In genomic region chr10:30818010-30818660, GRCh38 we compare ENCODE assay signal across 10 cellular contexts.
DNase-seq lines count a peak whose midpoint lies in the region; TF ChIP-seq lines count a peak whose summit lies in the region.
"Had no signal": no experiment of that assay in that cellular context is flagged by ENCODE, and none has a peak within 500 bp of the region (broad histone marks: within the 10 kb centered on the region; RNA-seq: fewer than 3 reads in every experiment).

No MANE protein-coding gene starts in this region.

- H3K27ac Mint-ChIP-seq in neural progenitor cell: peak overlapping the region; percentile 63
- H3K27ac Mint-ChIP-seq: activated naive CD8-positive, alpha-beta T cell had no signal

- H3K9ac ChIP-seq in neural progenitor cell (no peak overlapping the region), mesendoderm (ENCODE audit: low read length) (no peak overlapping the region)

- H3K9me3 ChIP-seq in neural progenitor cell (ENCODE audit: low read depth): no peaks in the 10 kb centered on the region

- H3K18ac ChIP-seq in mesendoderm (ENCODE audit: low read length): no peak overlapping the region

- H3K4me3 ChIP-seq in NB4 (ENCODE audit: low read depth, low read length) (no peak overlapping the region), fibroblast of the aortic adventitia (ENCODE audit: low read depth, low read length) (peak overlapping the region; percentile 67), neural progenitor cell (no peak overlapping the region), mesendoderm (ENCODE audit: low read length) (no peak overlapping the region)

- H2AK5ac ChIP-seq in mesendoderm (ENCODE audit: low read length): no peak overlapping the region

- no peak overlapping the region for H2BK5ac ChIP-seq in mesendoderm (ENCODE audit: low read length)

- H3K27me3 ChIP-seq in neural progenitor cell (no peaks in the 10 kb centered on the region), mesendoderm (ENCODE audit: insufficient read depth, low read length, poor library complexity) (no peaks in the 10 kb centered on the region)

- H2BK15ac ChIP-seq in mesendoderm (replicated peaks; ENCODE audit: low read depth): no peak overlapping the region

- H3K9me3 Mint-ChIP-seq in neural progenitor cell: no peaks in the 10 kb centered on the region

- no peak for TF ChIP-seq POLR2A in NB4 (IDR thresholded peaks at IDR 0.05; ENCODE audit: extremely low read depth, insufficient read length)

- no peak overlapping the region for H3K56ac ChIP-seq in mesendoderm (ENCODE audit: low read length)

- H3K27ac ChIP-seq in neural progenitor cell: no peak overlapping the region
- no peak overlapping the region for H3K27ac ChIP-seq in mesendoderm (ENCODE audit: low read depth, low read length)

- H4K20me1 ChIP-seq in neural progenitor cell (ENCODE audit: low read depth): no peaks in the 10 kb centered on the region

- TF ChIP-seq CTCF in NB4 (IDR thresholded peaks at IDR 0.05; ENCODE audit: low read depth, low read length): no peak
- TF ChIP-seq CTCF in fibroblast of the aortic adventitia (IDR thresholded peaks at IDR 0.05; ENCODE audit: insufficient read depth, low read length): no peak
- no peak for TF ChIP-seq CTCF in neural progenitor cell (IDR thresholded peaks at IDR 0.05)

- H3K4me1 ChIP-seq in neural progenitor cell (peaks cover 8% of the 10 kb centered on the region), mesendoderm (ENCODE audit: control insufficient read depth, low read depth, low read length) (no peaks in the 10 kb centered on the region)

- WGBS in mesendoderm (ENCODE audit: extremely low coverage, insufficient coverage, low lambda C conversion rate): no CpG with 5 or more reads among the region's 12 CpGs

- H3F3A ChIP-seq in neural progenitor cell (ENCODE audit: low read depth): peaks cover 5% of the 10 kb centered on the region

- H3K27me3 Mint-ChIP-seq in neural progenitor cell (ENCODE audit: insufficient read depth, low read depth): peaks cover 8% of the 10 kb centered on the region
- H3K27me3 Mint-ChIP-seq: activated naive CD8-positive, alpha-beta T cell had no signal

- no peak overlapping the region for H3K4me3 Mint-ChIP-seq in neural progenitor cell
- H3K4me3 Mint-ChIP-seq: activated naive CD8-positive, alpha-beta T cell had no signal

- H3K79me2 ChIP-seq in neural progenitor cell (ENCODE audit: low read depth) (no peaks in the 10 kb centered on the region), mesendoderm (ENCODE audit: control insufficient read depth, insufficient read depth, low read length) (no peaks in the 10 kb centered on the region)

- DNase-seq in CD1c-positive myeloid dendritic cell (ENCODE audit: extremely low spot score): peak; percentile 8
- peak; percentile 39 for DNase-seq in NB4 (ENCODE audit: low read depth)
- peak; percentile 69 for DNase-seq in fibroblast of the aortic adventitia (ENCODE audit: low read depth)
- DNase-seq in neural progenitor cell (ENCODE audit: low spot score): no peak
- no peak for DNase-seq in mesendoderm
- DNase-seq in iPS-NIHi7 (ENCODE audit: extremely low spot score): no peak
- no peak for DNase-seq in activated CD8-positive, alpha-beta memory T cell treated with anti-CD3 and anti-CD28 coated beads, Interleukin-2, amount 50 U/mL, for 48 hours
- DNase-seq in activated CD4-positive, alpha-beta T cell treated with anti-CD3 and anti-CD28 coated beads for 4 hours: no peak
- DNase-seq: DND-41 had no signal

- H3K36me3 Mint-ChIP-seq in neural progenitor cell: no peaks in the 10 kb centered on the region
- H3K36me3 Mint-ChIP-seq: activated naive CD8-positive, alpha-beta T cell had no signal

- no peak overlapping the region for H3K23ac ChIP-seq in mesendoderm (ENCODE audit: low read length)

- H3K36me3 ChIP-seq in neural progenitor cell (no peaks in the 10 kb centered on the region), mesendoderm (ENCODE audit: control insufficient read depth, insufficient read depth, low read length) (no peaks in the 10 kb centered on the region)

- no peaks in the 10 kb centered on the region for H3K79me1 ChIP-seq in mesendoderm (ENCODE audit: low read length)

- H3K4me2 ChIP-seq in neural progenitor cell (no peak overlapping the region), mesendoderm (ENCODE audit: low read length) (no peak overlapping the region)

- no peak overlapping the region for H4K8ac ChIP-seq in mesendoderm (ENCODE audit: low read depth, low read length)

- H2BK120ac ChIP-seq in mesendoderm (ENCODE audit: low read depth, low read length): no peak overlapping the region

- H3K4ac ChIP-seq in mesendoderm (ENCODE audit: low read depth, low read length): no peak overlapping the region

- H3K4me1 Mint-ChIP-seq in neural progenitor cell: peaks cover 53% of the 10 kb centered on the region

- H2AFZ ChIP-seq in neural progenitor cell (replicated peaks): no peak overlapping the region

- H4K5ac ChIP-seq in mesendoderm (ENCODE audit: low read length): no peak overlapping the region

Comparison
In these comparisons a context has a peak if more than half of its experiments do, and no peak if none do; other contexts are left out.
1. DNase-seq: peak in CD1c-positive myeloid dendritic cell (single experiment), NB4 (single experiment) and fibroblast of the aortic adventitia (single experiment); none in neural progenitor cell (single experiment), mesendoderm (single experiment), iPS-NIHi7 (single experiment), activated CD8-positive, alpha-beta memory T cell treated with anti-CD3 and anti-CD28 coated beads, Interleukin-2, amount 50 U/mL, for 48 hours (single experiment) and activated CD4-positive, alpha-beta T cell treated with anti-CD3 and anti-CD28 coated beads for 4 hours (0 of 2).